ENCODE assay signal across 1 cellular context in the genomic region with DNA sequence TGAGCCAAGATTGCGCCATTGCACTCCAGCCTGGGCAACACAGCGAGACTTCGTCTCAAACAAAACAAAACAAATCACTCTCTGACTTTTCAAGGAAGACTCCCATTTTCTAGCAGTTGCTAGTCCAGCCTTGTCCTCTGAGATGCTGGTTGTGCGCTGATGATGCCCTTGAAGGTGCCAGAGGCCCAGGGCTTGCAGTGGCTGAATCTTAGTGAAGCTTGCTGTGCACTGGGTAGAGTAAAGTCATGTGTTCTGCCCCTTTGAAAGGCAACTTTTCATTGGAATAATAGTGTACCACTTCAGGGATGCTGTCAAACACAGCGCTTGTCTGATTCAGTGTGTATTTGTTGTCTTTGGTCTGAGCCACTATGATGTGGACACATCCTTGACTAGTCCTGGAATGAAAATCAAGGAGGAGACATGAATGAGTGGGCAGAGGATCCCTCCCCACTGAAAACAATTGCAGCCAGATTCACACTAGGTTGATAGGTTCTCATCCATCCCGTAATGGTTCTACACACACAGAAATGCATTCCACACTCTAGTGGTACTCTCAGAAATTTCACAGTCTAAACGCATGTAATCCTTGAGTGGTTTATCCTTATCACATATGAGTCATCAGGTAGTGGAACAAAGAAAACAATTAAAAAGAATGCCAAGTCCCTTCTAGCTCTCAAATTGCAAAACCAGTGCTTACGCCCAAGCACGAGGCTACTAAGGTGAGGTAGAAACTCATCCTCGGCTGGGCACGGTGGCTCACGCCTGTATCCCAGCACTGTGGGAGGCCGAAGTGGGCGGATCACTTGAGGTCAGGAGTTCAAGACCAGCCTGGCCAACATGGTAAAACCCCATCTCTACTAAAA.
TF ChIP-seq lines count a peak whose summit lies in the region.

No MANE protein-coding gene starts in this region.

TF ChIP-seq in GM23338, 12 proteins besides CTCF, POLR2A, EP300 and RAD21 (continued from another document):
- TF ChIP-seq, protein P1, sequence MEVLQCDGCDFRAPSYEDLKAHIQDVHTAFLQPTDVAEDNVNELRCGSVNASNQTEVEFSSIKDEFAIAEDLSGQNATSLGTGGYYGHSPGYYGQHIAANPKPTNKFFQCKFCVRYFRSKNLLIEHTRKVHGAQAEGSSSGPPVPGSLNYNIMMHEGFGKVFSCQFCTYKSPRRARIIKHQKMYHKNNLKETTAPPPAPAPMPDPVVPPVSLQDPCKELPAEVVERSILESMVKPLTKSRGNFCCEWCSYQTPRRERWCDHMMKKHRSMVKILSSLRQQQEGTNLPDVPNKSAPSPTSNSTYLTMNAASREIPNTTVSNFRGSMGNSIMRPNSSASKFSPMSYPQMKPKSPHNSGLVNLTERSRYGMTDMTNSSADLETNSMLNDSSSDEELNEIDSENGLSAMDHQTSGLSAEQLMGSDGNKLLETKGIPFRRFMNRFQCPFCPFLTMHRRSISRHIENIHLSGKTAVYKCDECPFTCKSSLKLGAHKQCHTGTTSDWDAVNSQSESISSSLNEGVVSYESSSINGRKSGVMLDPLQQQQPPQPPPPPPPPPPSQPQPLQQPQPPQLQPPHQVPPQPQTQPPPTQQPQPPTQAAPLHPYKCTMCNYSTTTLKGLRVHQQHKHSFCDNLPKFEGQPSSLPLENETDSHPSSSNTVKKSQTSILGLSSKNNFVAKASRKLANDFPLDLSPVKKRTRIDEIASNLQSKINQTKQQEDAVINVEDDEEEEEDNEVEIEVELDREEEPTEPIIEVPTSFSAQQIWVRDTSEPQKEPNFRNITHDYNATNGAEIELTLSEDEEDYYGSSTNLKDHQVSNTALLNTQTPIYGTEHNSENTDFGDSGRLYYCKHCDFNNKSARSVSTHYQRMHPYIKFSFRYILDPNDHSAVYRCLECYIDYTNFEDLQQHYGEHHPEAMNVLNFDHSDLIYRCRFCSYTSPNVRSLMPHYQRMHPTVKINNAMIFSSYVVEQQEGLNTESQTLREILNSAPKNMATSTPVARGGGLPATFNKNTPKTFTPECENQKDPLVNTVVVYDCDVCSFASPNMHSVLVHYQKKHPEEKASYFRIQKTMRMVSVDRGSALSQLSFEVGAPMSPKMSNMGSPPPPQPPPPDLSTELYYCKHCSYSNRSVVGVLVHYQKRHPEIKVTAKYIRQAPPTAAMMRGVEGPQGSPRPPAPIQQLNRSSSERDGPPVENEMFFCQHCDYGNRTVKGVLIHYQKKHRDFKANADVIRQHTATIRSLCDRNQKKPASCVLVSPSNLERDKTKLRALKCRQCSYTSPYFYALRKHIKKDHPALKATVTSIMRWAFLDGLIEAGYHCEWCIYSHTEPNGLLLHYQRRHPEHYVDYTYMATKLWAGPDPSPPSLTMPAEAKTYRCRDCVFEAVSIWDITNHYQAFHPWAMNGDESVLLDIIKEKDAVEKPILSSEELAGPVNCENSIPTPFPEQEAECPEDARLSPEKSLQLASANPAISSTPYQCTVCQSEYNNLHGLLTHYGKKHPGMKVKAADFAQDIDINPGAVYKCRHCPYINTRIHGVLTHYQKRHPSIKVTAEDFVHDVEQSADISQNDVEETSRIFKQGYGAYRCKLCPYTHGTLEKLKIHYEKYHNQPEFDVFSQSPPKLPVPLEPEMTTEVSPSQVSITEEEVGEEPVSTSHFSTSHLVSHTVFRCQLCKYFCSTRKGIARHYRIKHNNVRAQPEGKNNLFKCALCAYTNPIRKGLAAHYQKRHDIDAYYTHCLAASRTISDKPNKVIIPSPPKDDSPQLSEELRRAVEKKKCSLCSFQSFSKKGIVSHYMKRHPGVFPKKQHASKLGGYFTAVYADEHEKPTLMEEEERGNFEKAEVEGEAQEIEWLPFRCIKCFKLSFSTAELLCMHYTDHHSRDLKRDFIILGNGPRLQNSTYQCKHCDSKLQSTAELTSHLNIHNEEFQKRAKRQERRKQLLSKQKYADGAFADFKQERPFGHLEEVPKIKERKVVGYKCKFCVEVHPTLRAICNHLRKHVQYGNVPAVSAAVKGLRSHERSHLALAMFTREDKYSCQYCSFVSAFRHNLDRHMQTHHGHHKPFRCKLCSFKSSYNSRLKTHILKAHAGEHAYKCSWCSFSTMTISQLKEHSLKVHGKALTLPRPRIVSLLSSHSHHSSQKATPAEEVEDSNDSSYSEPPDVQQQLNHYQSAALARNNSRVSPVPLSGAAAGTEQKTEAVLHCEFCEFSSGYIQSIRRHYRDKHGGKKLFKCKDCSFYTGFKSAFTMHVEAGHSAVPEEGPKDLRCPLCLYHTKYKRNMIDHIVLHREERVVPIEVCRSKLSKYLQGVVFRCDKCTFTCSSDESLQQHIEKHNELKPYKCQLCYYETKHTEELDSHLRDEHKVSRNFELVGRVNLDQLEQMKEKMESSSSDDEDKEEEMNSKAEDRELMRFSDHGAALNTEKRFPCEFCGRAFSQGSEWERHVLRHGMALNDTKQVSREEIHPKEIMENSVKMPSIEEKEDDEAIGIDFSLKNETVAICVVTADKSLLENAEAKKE (CRISPR knock-in tag; IDR thresholded peaks at IDR 0.05) = no peak
- no peak for TF ChIP-seq STAT1 (IDR thresholded peaks at IDR 0.05; ENCODE audit: unreplicated experiment)
- TF ChIP-seq CREB1 (CRISPR knock-in tag; IDR thresholded peaks at IDR 0.05; ENCODE audit: low read depth) = no peak
